In genomic region chr9:116409659-116410058, GRCh38 we compare ENCODE assay signal across 22 cellular contexts.
DNase-seq lines count a peak whose midpoint lies in the region; ATAC-seq, FAIRE-seq and TF ChIP-seq lines count a peak whose summit lies in the region.
"Had no signal": no experiment of that assay in that cellular context is flagged by ENCODE, and none has a peak within 500 bp of the region (broad histone marks: within the 10 kb centered on the region; RNA-seq: fewer than 3 reads in every experiment).

No MANE protein-coding gene starts in this region.

- 65% methylated on average over 6 of the region's 6 CpGs for WGBS in K562 (ENCODE audit: insufficient coverage, low coverage, missing lambda C conversion rate)

- H3K4me1 Mint-ChIP-seq in stimulated activated naive B cell treated with anti-CD40 and anti-IgM and Interleukin-4, amounts not matched to agents 10 μg/mL and 1 μg/mL and 100 μg/mL, for 72 hours = peaks cover 5 to 6% of the 10 kb centered on the region in 2 donors
- no peaks in the 10 kb centered on the region for H3K4me1 Mint-ChIP-seq in activated naive CD8-positive, alpha-beta T cell treated with anti-CD3 and anti-CD28 coated beads for 36 hours
- H3K4me1 Mint-ChIP-seq: B cell had no signal

- no peak overlapping the region for H3K27ac ChIP-seq in K562 (ENCODE audit: extremely low read depth, low read depth, low read length)
- H3K27ac ChIP-seq: 22Rv1; BLaER1 treated with 17β-estradiol and CSF1 and Interleukin-3, amounts not matched to agents 10 nM and 100 nM; C4-2B had no signal

- TF ChIP-seq EP300 in K562 (IDR thresholded peaks at IDR 0.05; ENCODE audit: low read length) = no peak

- no peaks in the 10 kb centered on the region for H3K27me3 Mint-ChIP-seq in stimulated activated naive B cell treated with anti-CD40 and anti-IgM and Interleukin-4, amounts not matched to agents 10 μg/mL and 1 μg/mL and 100 μg/mL, for 72 hours
- H3K27me3 Mint-ChIP-seq in activated naive CD8-positive, alpha-beta T cell treated with anti-CD3 and anti-CD28 coated beads for 36 hours = no peaks in the 10 kb centered on the region
- H3K27me3 Mint-ChIP-seq: B cell; CD4-positive, alpha-beta T cell had no signal

- peak; percentile 51; the same call in 2 of the 3 replicates for ATAC-seq in K562
- ATAC-seq in stimulated activated naive B cell treated with anti-CD40 and anti-IgM and Interleukin-4, amounts not matched to agents 10 μg/mL and 1 μg/mL and 100 μg/mL, for 72 hours (replicated peaks) = peak; percentile 17 to 50
- ATAC-seq in activated CD4-positive, CD25-positive, alpha-beta regulatory T cell treated with anti-CD3 and anti-CD28 coated beads, Interleukin-2, amount 50 U/mL, for 24 hours = no peak
- ATAC-seq: A549; CD8-positive, alpha-beta T cell had no signal

- H3K9me3 ChIP-seq in K562 (replicated peaks; ENCODE audit: control insufficient read depth, insufficient read depth, low read depth, low read length) = no peaks in the 10 kb centered on the region
- H3K9me3 ChIP-seq: A549; BLaER1 treated with 17β-estradiol and CSF1 and Interleukin-3, amounts not matched to agents 10 nM and 100 nM; Caco-2 had no signal

- POLR2A ChIA-PET in K562 (lab: Yijun Ruan, JAX) = interaction anchor here (0.6 to 1.0 kb wide), 4 partner anchors 9 to 379 kb away, joined by 3 to 7 read pairs (median 3); no protein-coding TSS in a partner anchor

- peaks cover 0 to 2% of the 10 kb centered on the region in 2 donors for H3K9me3 Mint-ChIP-seq in stimulated activated naive B cell treated with anti-CD40 and anti-IgM and Interleukin-4, amounts not matched to agents 10 μg/mL and 1 μg/mL and 100 μg/mL, for 72 hours
- H3K9me3 Mint-ChIP-seq in activated naive CD8-positive, alpha-beta T cell treated with anti-CD3 and anti-CD28 coated beads for 36 hours = no peaks in the 10 kb centered on the region
- H3K9me3 Mint-ChIP-seq: CD4-positive, alpha-beta T cell; CD8-positive, alpha-beta T cell had no signal

- no peaks in the 10 kb centered on the region for H4K20me1 ChIP-seq in K562 (replicated peaks; ENCODE audit: control insufficient read depth, insufficient read depth, low read length)
- H4K20me1 ChIP-seq: BLaER1 treated with 17β-estradiol and CSF1 and Interleukin-3, amounts not matched to agents 10 nM and 100 nM had no signal

- H3K4me2 ChIP-seq in K562 (ENCODE audit: insufficient read depth, low read length) = no peak overlapping the region
- H3K4me2 ChIP-seq: A549; BLaER1 treated with 17β-estradiol and CSF1 and Interleukin-3, amounts not matched to agents 10 nM and 100 nM had no signal

- no peak for TF ChIP-seq POLR2A in K562 (conservative IDR thresholded peaks at IDR 0.05)

- DNase-seq in GM12865 (ENCODE audit: low read depth) (peak; percentile 13), MV-4-11 (lab: John Stamatoyannopoulos, UW) (peak; percentile 25), K562 (ENCODE audit: extremely low read depth in 1 of 4, low spot score in 3 of 4) (no peak), hepatic stellate cell (ENCODE audit: low spot score) (no peak)
- DNase-seq in stimulated activated naive B cell treated with anti-CD40 and anti-IgM and Interleukin-4, amounts not matched to agents 10 μg/mL and 1 μg/mL and 100 μg/mL, for 72 hours = no peak
- no peak for DNase-seq in activated naive CD8-positive, alpha-beta T cell treated with anti-CD3 and anti-CD28 coated beads for 36 hours
- DNase-seq: AML-193; Caco-2; Calu3; CD4-positive, alpha-beta T cell; CD8-positive, alpha-beta T cell; DMS79 treated with DMSO at 0.1 percent for 48 hours had no signal

- H3K36me3 ChIP-seq in K562 (ENCODE audit: control insufficient read depth, insufficient read depth, low read length) = no peaks in the 10 kb centered on the region
- H3K36me3 ChIP-seq: BLaER1 treated with 17β-estradiol and CSF1 and Interleukin-3, amounts not matched to agents 10 nM and 100 nM had no signal

- FAIRE-seq in K562 (lab: Jason Lieb, UNC) = no peak
- FAIRE-seq: A549, D721Med, G401.6, GM12892, GM18507 had no signal

- H3K4me3 Mint-ChIP-seq in stimulated activated naive B cell treated with anti-CD40 and anti-IgM and Interleukin-4, amounts not matched to agents 10 μg/mL and 1 μg/mL and 100 μg/mL, for 72 hours = no peak overlapping the region
- H3K4me3 Mint-ChIP-seq in activated naive CD8-positive, alpha-beta T cell treated with anti-CD3 and anti-CD28 coated beads for 36 hours = no peak overlapping the region
- H3K4me3 Mint-ChIP-seq: B cell; CD4-positive, alpha-beta T cell; CD8-positive, alpha-beta T cell had no signal

- H3K9ac ChIP-seq in K562 (ENCODE audit: insufficient read depth in 1 of 2, low read depth in 2 of 2, low read length in 2 of 2) = no peak overlapping the region
- H3K9ac ChIP-seq: BLaER1 treated with 17β-estradiol and CSF1 and Interleukin-3, amounts not matched to agents 10 nM and 100 nM had no signal

- TF ChIP-seq CTCF in GM12865 (IDR thresholded peaks at IDR 0.05; ENCODE audit: insufficient read depth, low read depth, low read length, missing control alignments) = no peak
- no peak for TF ChIP-seq CTCF in K562 (IDR thresholded peaks at IDR 0.05 in 2 of 3, conservative IDR thresholded peaks at IDR 0.05 in 1 of 3; ENCODE audit: insufficient read depth in 2 of 3, low read depth in 1 of 3, low read length in 3 of 3)

- TF ChIP-seq RAD21 in K562 (CRISPR knock-in tag; conservative IDR thresholded peaks at IDR 0.05 in 1 of 2, IDR thresholded peaks at IDR 0.05 in 1 of 2) = no peak

- H3K36me3 Mint-ChIP-seq in stimulated activated naive B cell treated with anti-CD40 and anti-IgM and Interleukin-4, amounts not matched to agents 10 μg/mL and 1 μg/mL and 100 μg/mL, for 72 hours = no peaks in the 10 kb centered on the region
- peaks cover 9% of the 10 kb centered on the region for H3K36me3 Mint-ChIP-seq in activated naive CD8-positive, alpha-beta T cell treated with anti-CD3 and anti-CD28 coated beads for 36 hours

- H3K4me3 ChIP-seq in GM12865 (ENCODE audit: low read depth, low read length) = no peak overlapping the region
- H3K4me3 ChIP-seq in K562 = no peak overlapping the region
- H3K4me3 ChIP-seq: A549; BLaER1 treated with 17β-estradiol and CSF1 and Interleukin-3, amounts not matched to agents 10 nM and 100 nM had no signal

- H3K79me2 ChIP-seq in K562 (ENCODE audit: control insufficient read depth, insufficient read depth, low read length) = no peaks in the 10 kb centered on the region

- 0 out of 2 replicates have a peak overlapping the region, but pooled peaks have one; percentile 25 for H2AFZ ChIP-seq in K562 (ENCODE audit: low read depth, low read length)

- no TSS peak for BruUV-seq in K562 (replicated peaks; lab: Mats Ljungman, UMichigan)

- no peaks in the 10 kb centered on the region for H3K9me1 ChIP-seq in K562 (ENCODE audit: control insufficient read depth, insufficient read depth, low read length)

- CTCF ChIA-PET in K562 (lab: Yijun Ruan, JAX; ENCODE audit: low intra/inter-chr PET ratio) = no interaction called here

- intact Hi-C loops in K562 (cut with micrococcal nuclease) = no loop called here

- no peak overlapping the region for H3K27ac Mint-ChIP-seq in stimulated activated naive B cell treated with anti-CD40 and anti-IgM and Interleukin-4, amounts not matched to agents 10 μg/mL and 1 μg/mL and 100 μg/mL, for 72 hours
- H3K27ac Mint-ChIP-seq in activated naive CD8-positive, alpha-beta T cell treated with anti-CD3 and anti-CD28 coated beads for 36 hours = no peak overlapping the region
- H3K27ac Mint-ChIP-seq: B cell; CD4-positive, alpha-beta T cell; CD8-positive, alpha-beta T cell had no signal

- H3K27me3 ChIP-seq in K562 (ENCODE audit: control insufficient read depth in 2 of 2, insufficient read depth in 2 of 2, low read length in 2 of 2) = no peaks in the 10 kb centered on the region
- H3K27me3 ChIP-seq: BLaER1 treated with 17β-estradiol and CSF1 and Interleukin-3, amounts not matched to agents 10 nM and 100 nM had no signal

- in situ Hi-C loops in K562 (cut with MboI) = no loop called here

- peaks cover 0 to 18% of the 10 kb centered on the region in 2 experiments; a peak in 4 of 5 replicates for H3K4me1 ChIP-seq in K562 (replicated peaks in 1 of 2; ENCODE audit: control insufficient read depth in 2 of 2, insufficient read depth in 2 of 2, low read length in 2 of 2)
- H3K4me1 ChIP-seq: BLaER1 treated with 17β-estradiol and CSF1 and Interleukin-3, amounts not matched to agents 10 nM and 100 nM; Caco-2 had no signal

TF ChIP-seq in K562, 482 proteins besides CTCF, POLR2A, EP300 and RAD21 (continues in another document):
- TF ChIP-seq ELF4 (CRISPR knock-in tag; IDR thresholded peaks at IDR 0.05) = 0 out of 2 replicates have a peak, but pooled peaks have one; percentile 11
- TF ChIP-seq SMAD4 (CRISPR knock-in tag; conservative IDR thresholded peaks at IDR 0.05) = 0 out of 2 replicates have a peak, but pooled peaks have one; percentile 15
- no peak for TF ChIP-seq MEIS2 (IDR thresholded peaks at IDR 0.05; ENCODE audit: partially characterized antibody)
- TF ChIP-seq CHAMP1 (IDR thresholded peaks at IDR 0.05) = no peak

Comparison
In these comparisons a context has a peak if more than half of its experiments do, and no peak if none do; other contexts are left out.
1. DNase-seq: peak in GM12865 (single experiment) and MV-4-11 (single experiment); none in K562 (0 of 4), stimulated activated naive B cell treated with anti-CD40 and anti-IgM and Interleukin-4, amounts not matched to agents 10 μg/mL and 1 μg/mL and 100 μg/mL, for 72 hours (single experiment), hepatic stellate cell (single experiment) and activated naive CD8-positive, alpha-beta T cell treated with anti-CD3 and anti-CD28 coated beads for 36 hours (single experiment).
2. ATAC-seq: peak in K562 (single experiment) and stimulated activated naive B cell treated with anti-CD40 and anti-IgM and Interleukin-4, amounts not matched to agents 10 μg/mL and 1 μg/mL and 100 μg/mL, for 72 hours (2 of 2); none in activated CD4-positive, CD25-positive, alpha-beta regulatory T cell treated with anti-CD3 and anti-CD28 coated beads, Interleukin-2, amount 50 U/mL, for 24 hours (0 of 2).